Comparison of ENCODE assay signal across 8 cellular contexts in the genomic region with DNA sequence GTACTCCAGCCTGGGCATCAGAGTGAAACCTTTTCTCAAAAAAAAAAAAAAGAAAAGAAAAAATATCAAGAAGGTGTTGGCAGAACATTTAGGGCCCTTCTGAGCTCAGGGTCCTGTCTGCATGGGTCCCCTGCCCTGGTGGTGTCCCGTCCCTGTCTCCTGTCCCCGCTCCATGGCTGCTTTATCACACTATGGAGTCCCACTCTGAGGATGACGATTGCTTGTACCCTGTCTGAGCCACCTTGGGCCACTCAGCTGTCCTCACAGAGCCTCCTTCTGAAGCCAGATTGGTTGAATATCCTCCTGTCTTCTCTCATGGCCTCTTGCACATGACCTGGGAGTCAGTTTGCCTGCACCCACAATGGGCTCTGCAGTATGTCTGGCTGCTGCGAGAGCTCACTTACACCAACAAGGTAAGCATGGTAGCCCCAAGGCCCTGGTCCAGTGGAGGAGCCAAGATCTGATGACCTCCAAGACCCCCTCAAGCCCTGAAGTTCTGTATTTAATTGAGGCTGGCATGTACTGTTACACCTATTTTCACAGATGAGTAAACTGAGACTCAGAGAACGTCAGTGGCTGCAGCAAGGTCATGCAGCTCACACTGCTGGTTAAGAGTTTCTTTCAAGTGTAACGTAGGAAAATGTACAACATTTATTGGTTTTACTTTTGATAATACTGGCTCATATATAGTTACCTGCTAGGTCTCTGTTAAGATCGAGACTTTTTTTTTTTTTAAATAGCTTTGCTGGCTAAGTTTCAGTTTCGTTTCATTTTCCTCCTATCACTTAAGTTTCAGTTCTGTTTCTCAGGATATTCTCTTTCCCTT. TPM values are rescaled to one million over a fixed set of nuclear protein-coding genes. Genes with fewer than 3 reads are reported as not detected.
DNase-seq lines count a peak whose midpoint lies in the region; ATAC-seq, FAIRE-seq and TF ChIP-seq lines count a peak whose summit lies in the region.

No MANE protein-coding gene starts in this region.

- H3K27me3 ChIP-seq in endothelial cell of umbilical vein (ENCODE audit: control insufficient read depth in 2 of 2, insufficient read depth in 2 of 2, low read length in 2 of 2) (no peaks in the 10 kb centered on the region), psoas muscle (ENCODE audit: insufficient read depth in 3 of 3, low read length in 2 of 3) (no peaks in the 10 kb centered on the region)

- in situ Hi-C loops in ACHN (cut with HindIII; ENCODE audit: low pct_ligation_motif_present, low pct_unique_long_range_greater_than_20kb, low sequenced_read_pairs): no loop called here

- no peaks in the 10 kb centered on the region for H3K36me3 ChIP-seq in endothelial cell of umbilical vein (ENCODE audit: control insufficient read depth in 2 of 2, extremely low read depth in 1 of 2, insufficient read depth in 2 of 2, low read length in 2 of 2)
- no peaks in the 10 kb centered on the region for H3K36me3 ChIP-seq in psoas muscle (ENCODE audit: insufficient read depth in 1 of 2, low read depth in 1 of 2)

- H3K79me2 ChIP-seq in endothelial cell of umbilical vein (ENCODE audit: control insufficient read depth, insufficient read depth, low read length): no peaks in the 10 kb centered on the region

- peak overlapping the region; percentile 90 for H3K4me2 ChIP-seq in endothelial cell of umbilical vein (ENCODE audit: insufficient read depth, low read length)

- WGBS in psoas muscle, 3 donors: 61 to 67% (median 66%) methylated on average over 8 of the region's 8 CpGs

- ATAC-seq in HG03342 (IDR thresholded peaks at IDR 0.05; ENCODE audit: unreplicated experiment) (peak; percentile 80), psoas muscle (peak in 2 of 4 donors; percentile 27 to 41)

- intact Hi-C loops in endothelial cell of umbilical vein (cut with micrococcal nuclease): no loop called here
- intact Hi-C loops in psoas muscle (cut with DNase I): loop anchor here in 1 of 2 donors (5.0 kb wide), 1 partner anchor 34 kb away; no protein-coding TSS in a partner anchor

- H3K4me3 ChIP-seq in endothelial cell of umbilical vein (replicated peaks in 1 of 3; ENCODE audit: insufficient read depth in 1 of 3, low read depth in 1 of 3, low read length in 3 of 3): peak overlapping the region; percentile 14 to 58 (median 20)
- peak overlapping the region; percentile 61 for H3K4me3 ChIP-seq in psoas muscle

- peak overlapping the region; percentile 12 for H3K9ac ChIP-seq in endothelial cell of umbilical vein (replicated peaks; ENCODE audit: extremely low read depth, insufficient read depth, low read length)

- FAIRE-seq in GM19239 (lab: Jason Lieb, UNC) (peak; percentile 96), endothelial cell of umbilical vein (lab: Jason Lieb, UNC) (peak; percentile 12)

- dilution Hi-C loops in endothelial cell of umbilical vein (cut with MboI; ENCODE audit: extremely low pct_ligation_motif_present, low sequenced_read_pairs): no loop called here

- H3K4me1 ChIP-seq in endothelial cell of umbilical vein (ENCODE audit: control insufficient read depth, extremely low read depth, insufficient read depth, low read length) (peaks cover 4% of the 10 kb centered on the region), psoas muscle (no peaks in the 10 kb centered on the region)

- CTCF ChIA-PET in endothelial cell of umbilical vein (lab: Charles Lee): interaction anchor here (0.6 to 1.8 kb wide), 10 partner anchors 10 to 80 kb away, joined by 3 to 10 read pairs (median 4); partner anchors contain the start of gene ZCCHC2

- POLR2A ChIA-PET in endothelial cell of umbilical vein (lab: Charles Lee): no interaction called here

- no peak for TF ChIP-seq CTCF in endothelial cell of umbilical vein (IDR thresholded peaks at IDR 0.05; ENCODE audit: extremely low read depth in 1 of 2, insufficient read depth in 1 of 2, low read depth in 1 of 2, low read length in 2 of 2)
- TF ChIP-seq CTCF in psoas muscle (IDR thresholded peaks at IDR 0.05): no peak

- no peak for TF ChIP-seq POLR2A in endothelial cell of umbilical vein (IDR thresholded peaks at IDR 0.05; ENCODE audit: low read depth, low read length)

- DNase-seq in ACHN (peak; percentile 54), GM19239 (ENCODE audit: insufficient read length, low spot score) (no peak), UCSD-AML1 (lab: John Stamatoyannopoulos, UW; ENCODE audit: unreplicated experiment) (peak; percentile 44), endothelial cell of umbilical vein (ENCODE audit: low read depth, low spot score) (peak; percentile 66), psoas muscle (no peak), cerebellar nuclear complex (lab: John Stamatoyannopoulos, UW) (no peak), NCI-H524 (lab: John Stamatoyannopoulos, UW) (no peak)

- BruUV-seq in endothelial cell of umbilical vein (replicated peaks; lab: Mats Ljungman, UMichigan): no TSS peak

- H3K9me3 ChIP-seq in endothelial cell of umbilical vein (replicated peaks; ENCODE audit: control insufficient read depth, insufficient read depth, low read length) (no peaks in the 10 kb centered on the region), psoas muscle (no peaks in the 10 kb centered on the region)

- H4K20me1 ChIP-seq in endothelial cell of umbilical vein (replicated peaks; ENCODE audit: control insufficient read depth, extremely low read depth, insufficient read depth, low read length): no peaks in the 10 kb centered on the region

- no peaks in the 10 kb centered on the region for H3K9me1 ChIP-seq in endothelial cell of umbilical vein (replicated peaks; ENCODE audit: control insufficient read depth, extremely low read depth, insufficient read depth, low read length)

- H3K27ac ChIP-seq in endothelial cell of umbilical vein (ENCODE audit: insufficient read depth, low read depth, low read length) (no peak overlapping the region), psoas muscle (peak overlapping the region; percentile 33)

- H2AFZ ChIP-seq in endothelial cell of umbilical vein (ENCODE audit: low read depth, low read length): peak overlapping the region; percentile 83

TF ChIP-seq in endothelial cell of umbilical vein, 7 proteins besides CTCF, POLR2A, EP300 and RAD21:
- TF ChIP-seq, protein P1, sequence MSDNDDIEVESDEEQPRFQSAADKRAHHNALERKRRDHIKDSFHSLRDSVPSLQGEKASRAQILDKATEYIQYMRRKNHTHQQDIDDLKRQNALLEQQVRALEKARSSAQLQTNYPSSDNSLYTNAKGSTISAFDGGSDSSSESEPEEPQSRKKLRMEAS (IDR thresholded peaks at IDR 0.05; ENCODE audit: insufficient read depth, insufficient read length): no peak
- no peak for TF ChIP-seq GATA2 (IDR thresholded peaks at IDR 0.05; ENCODE audit: insufficient read depth, insufficient read length, low read depth, low read length)

RNA-seq across cellular contexts. Expression of gene ZCCHC2, which starts 16.9 kb away (rescaled TPM):
- total RNA-seq in endothelial cell of umbilical vein (20.6 and 27.2 TPM in 2 replicates), psoas muscle (10 to 100 TPM; 19.4 to 38.2 (median 32.1) TPM)
- polyA plus RNA-seq in endothelial cell of umbilical vein (16.2 and 18.0 TPM in 2 replicates), psoas muscle (10 to 100 TPM in 2 of 3 donors, 1 to 10 TPM in 1; 4.0 to 41.8 (median 15.4) TPM)
- 13.0 and 14.3 TPM in 2 replicates for polyA plus RNA-seq in endothelial cell of umbilical vein (2011; cell fraction: cytosol; rRNA removed)
- polyA plus RNA-seq in endothelial cell of umbilical vein (2011; cell fraction: nucleus; rRNA removed): 27.9 and 31.0 TPM in 2 replicates
- 7.8 and 12.3 TPM in 2 replicates for polyA plus RNA-seq in endothelial cell of umbilical vein (2012)
- 38.7 and 41.3 TPM in 2 replicates for polyA minus RNA-seq in endothelial cell of umbilical vein
- polyA minus RNA-seq in endothelial cell of umbilical vein (2011; cell fraction: cytosol; rRNA and poly(A)+ RNA removed): 22.9 TPM
- 32.1 and 39.8 TPM in 2 replicates for polyA minus RNA-seq in endothelial cell of umbilical vein (2011; cell fraction: nucleus; rRNA and poly(A)+ RNA removed)

Comparison
In these comparisons a context has a peak if more than half of its experiments do, and no peak if none do; other contexts are left out.
1. DNase-seq: peak in ACHN (single experiment), UCSD-AML1 (single experiment) and endothelial cell of umbilical vein (single experiment); none in GM19239 (single experiment), psoas muscle (0 of 2), cerebellar nuclear complex (0 of 2) and NCI-H524 (0 of 2).